ENCODE assay signal across 8 cellular contexts in the genomic region with DNA sequence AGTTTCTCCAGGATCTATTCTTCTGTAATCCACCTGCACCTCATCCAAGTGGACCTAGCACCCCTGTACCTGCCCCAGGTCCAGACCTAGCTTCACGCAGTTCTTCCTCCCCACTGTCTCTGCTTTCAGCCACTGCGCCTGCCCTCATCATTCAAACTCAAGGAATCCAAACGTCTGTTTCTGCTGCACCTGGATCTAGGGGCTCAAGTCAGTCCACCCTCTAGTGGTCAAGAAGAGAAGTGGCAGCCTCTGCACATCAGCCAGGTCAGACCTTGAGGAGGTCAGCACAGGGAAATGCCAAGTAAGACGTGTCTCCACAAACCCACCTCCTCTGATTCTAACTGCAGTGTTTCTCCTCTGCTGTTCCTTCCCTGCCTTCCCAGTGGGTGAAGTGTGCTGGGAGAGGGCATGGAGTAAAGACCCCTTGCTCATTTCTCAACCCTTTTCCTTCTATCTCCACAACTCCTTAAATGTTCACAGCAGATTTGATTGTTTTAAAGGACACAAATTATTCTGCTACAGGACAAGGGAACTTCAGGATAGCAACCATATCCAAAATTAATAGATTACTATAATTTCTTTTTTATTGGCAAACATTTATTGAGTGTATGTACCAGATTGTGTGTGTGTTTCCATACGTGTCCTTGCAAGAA. TPM values are rescaled to one million over a fixed set of nuclear protein-coding genes. Genes with fewer than 3 reads are reported as not detected.
A peak's percentile ranks its signal among the peaks of the same experiment; 100 is the strongest.
DNase-seq lines count a peak whose midpoint lies in the region; ATAC-seq and TF ChIP-seq lines count a peak whose summit lies in the region.

No MANE protein-coding gene starts in this region.

- TF ChIP-seq CTCF in epithelial cell of esophagus (IDR thresholded peaks at IDR 0.05; ENCODE audit: insufficient read depth, low read depth, low read length, missing control alignments), result peak; percentile 99

- no peak overlapping the region for H3K27ac ChIP-seq in naive thymus-derived CD4-positive, alpha-beta T cell (ENCODE audit: low read depth, low read length)

- H3K9me3 Mint-ChIP-seq in activated CD4-positive, alpha-beta T cell treated with anti-CD3 and anti-CD28 coated beads, Interleukin-2, amount 10 ng/mL, durations not matched to agents 24 days and 14 days, result no peaks in the 10 kb centered on the region
- H3K9me3 Mint-ChIP-seq in naive thymus-derived CD4-positive, alpha-beta T cell, result peaks cover 0 to 1% (median 0%) of the 10 kb centered on the region in 11 donors

- H3K27me3 Mint-ChIP-seq in activated CD4-positive, alpha-beta T cell treated with anti-CD3 and anti-CD28 coated beads, Interleukin-2, amount 10 ng/mL, durations not matched to agents 24 days and 14 days, result peaks cover 45% of the 10 kb centered on the region
- peaks cover 23 to 50% (median 43%) of the 10 kb centered on the region in 5 donors for H3K27me3 Mint-ChIP-seq in naive thymus-derived CD4-positive, alpha-beta T cell

- no peak overlapping the region for H3K4me3 Mint-ChIP-seq in activated CD4-positive, alpha-beta T cell treated with anti-CD3 and anti-CD28 coated beads, Interleukin-2, amount 10 ng/mL, durations not matched to agents 24 days and 14 days
- no peak overlapping the region for H3K4me3 Mint-ChIP-seq in naive thymus-derived CD4-positive, alpha-beta T cell

- ATAC-seq in GM19372 (IDR thresholded peaks at IDR 0.05; ENCODE audit: low read depth, unreplicated experiment), result peak; percentile 100
- peak; percentile 96 for ATAC-seq in HG03139 (IDR thresholded peaks at IDR 0.05; ENCODE audit: unreplicated experiment)
- peak; percentile 92 for ATAC-seq in naive thymus-derived CD4-positive, alpha-beta T cell

- POLR2A ChIA-PET in naive thymus-derived CD4-positive, alpha-beta T cell (lab: Charles Lee), result no interaction called here

- H3K4me3 ChIP-seq in epithelial cell of esophagus (ENCODE audit: low read length), result no peak overlapping the region
- H3K4me3 ChIP-seq in naive thymus-derived CD4-positive, alpha-beta T cell (ENCODE audit: low read length), result no peak overlapping the region

- peaks cover 2% of the 10 kb centered on the region for H3K4me1 Mint-ChIP-seq in activated CD4-positive, alpha-beta T cell treated with anti-CD3 and anti-CD28 coated beads, Interleukin-2, amount 10 ng/mL, durations not matched to agents 24 days and 14 days
- peaks cover 0 to 4% (median 0%) of the 10 kb centered on the region in 7 donors for H3K4me1 Mint-ChIP-seq in naive thymus-derived CD4-positive, alpha-beta T cell

- no peaks in the 10 kb centered on the region for H3K36me3 Mint-ChIP-seq in activated CD4-positive, alpha-beta T cell treated with anti-CD3 and anti-CD28 coated beads, Interleukin-2, amount 10 ng/mL, durations not matched to agents 24 days and 14 days (ENCODE audit: low read depth)
- H3K36me3 Mint-ChIP-seq in naive thymus-derived CD4-positive, alpha-beta T cell, result no peaks in the 10 kb centered on the region

- no peaks in the 10 kb centered on the region for H3K9me3 ChIP-seq in naive thymus-derived CD4-positive, alpha-beta T cell (ENCODE audit: control insufficient read depth in 2 of 3, low read length in 3 of 3)

- intact Hi-C loops in activated CD4-positive, alpha-beta T cell treated with anti-CD3 and anti-CD28 coated beads, Interleukin-2, amount 10 ng/mL, durations not matched to agents 24 days and 14 days (cut with micrococcal nuclease), result loop anchor here (2.0 to 5.0 kb wide), 2 partner anchors 51 to 231 kb away; no protein-coding TSS in a partner anchor
- intact Hi-C loops in naive thymus-derived CD4-positive, alpha-beta T cell (cut with micrococcal nuclease), result loop anchor here (1.0 to 2.0 kb wide), 5 partner anchors 230 to 1913 kb away; no protein-coding TSS in a partner anchor

- DNase-seq in DMS 273 treated with DMSO at 0.1 percent for 48 hours (lab: John Stamatoyannopoulos, UW) (peak; percentile 68), NCI-H460 (ENCODE audit: extremely low read depth, low read depth) (peak; percentile 41), epithelial cell of esophagus (ENCODE audit: low read depth) (peak; percentile 69), OCI-M2 (lab: John Stamatoyannopoulos, UW; ENCODE audit: unreplicated experiment) (no peak)
- DNase-seq in activated CD4-positive, alpha-beta T cell treated with anti-CD3 and anti-CD28 coated beads, Interleukin-2, amount 10 ng/mL, durations not matched to agents 24 days and 14 days, result peak; percentile 79
- peak in 7 of 9 donors; percentile 13 to 50 (median 28) for DNase-seq in naive thymus-derived CD4-positive, alpha-beta T cell

- no peaks in the 10 kb centered on the region for H3K4me1 ChIP-seq in naive thymus-derived CD4-positive, alpha-beta T cell (ENCODE audit: control insufficient read depth in 2 of 2, insufficient read depth in 2 of 2, low read length in 2 of 2)

- no peaks in the 10 kb centered on the region for H3K27me3 ChIP-seq in naive thymus-derived CD4-positive, alpha-beta T cell (ENCODE audit: control insufficient read depth in 2 of 2, insufficient read depth in 2 of 2, low read length in 2 of 2)

- CTCF ChIA-PET in naive thymus-derived CD4-positive, alpha-beta T cell (lab: Charles Lee), result interaction anchor here (0.6 to 0.7 kb wide), 2 partner anchors 792 to 1634 kb away, joined by 3 read pairs; no protein-coding TSS in a partner anchor

- H3K36me3 ChIP-seq in naive thymus-derived CD4-positive, alpha-beta T cell (ENCODE audit: control insufficient read depth in 2 of 3, insufficient read depth in 3 of 3, low read length in 3 of 3), result no peaks in the 10 kb centered on the region

- H3K27ac Mint-ChIP-seq in activated CD4-positive, alpha-beta T cell treated with anti-CD3 and anti-CD28 coated beads, Interleukin-2, amount 10 ng/mL, durations not matched to agents 24 days and 14 days, result no peak overlapping the region
- H3K27ac Mint-ChIP-seq in naive thymus-derived CD4-positive, alpha-beta T cell, result no peak overlapping the region

RNA-seq across cellular contexts. Expression of a gene that starts 8.7 kb away (rescaled TPM):
- 1.5 and 2.3 TPM in 2 replicates for total RNA-seq in NCI-H460 (2014; rRNA removed; shearing (Covaris generic))
- polyA plus RNA-seq in NCI-H460 (2014; cell fraction: nucleus; rRNA removed), result 0.31 and 0.75 TPM in 2 replicates
- 0.37 and 0.92 TPM in 2 replicates for total RNA-seq in activated CD4-positive, alpha-beta T cell treated with anti-CD3 and anti-CD28 coated beads, Interleukin-2, amount 10 ng/mL, durations not matched to agents 24 days and 14 days
- total RNA-seq in naive thymus-derived CD4-positive, alpha-beta T cell, result 1 to 10 TPM in 2 of 5 experiments, under 1 TPM in 1, not detected in 2; 0.08 to 1.9 (median 1.7) TPM
- polyA plus RNA-seq in naive thymus-derived CD4-positive, alpha-beta T cell, result not detected
